In the genomic region with DNA sequence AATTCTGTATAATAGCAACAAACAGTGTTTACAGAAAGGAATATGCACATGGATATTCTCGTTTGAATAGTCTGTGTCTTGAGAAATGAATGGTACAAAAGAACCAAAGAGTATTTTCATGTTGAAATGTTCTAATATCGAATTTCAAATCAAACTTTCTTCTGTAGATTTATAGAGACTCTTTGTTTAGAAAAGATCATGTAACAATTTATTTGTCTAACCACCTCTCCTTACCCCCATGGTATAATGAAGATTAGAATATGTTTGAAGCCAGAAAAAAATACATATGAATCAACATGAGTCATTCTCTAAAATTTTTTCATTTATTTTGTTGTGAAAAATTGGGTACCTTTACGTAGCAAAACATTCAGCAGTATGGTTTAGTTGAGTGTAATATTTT, we compare ENCODE assay signal across 2 cellular contexts.
TF ChIP-seq lines count a peak whose summit lies in the region.

No MANE protein-coding gene starts in this region.

TF ChIP-seq in SK-N-SH, 30 proteins besides CTCF, POLR2A, EP300 and RAD21 (continued from another document):
- TF ChIP-seq ELF1 (IDR thresholded peaks at IDR 0.05) = no peak

TF ChIP-seq in SK-N-SH treated with all-trans-retinoic acid at 6 μM for 48 hours, 23 proteins besides CTCF, POLR2A, EP300 and RAD21 (continued from another document):
- TF ChIP-seq, protein P1, sequence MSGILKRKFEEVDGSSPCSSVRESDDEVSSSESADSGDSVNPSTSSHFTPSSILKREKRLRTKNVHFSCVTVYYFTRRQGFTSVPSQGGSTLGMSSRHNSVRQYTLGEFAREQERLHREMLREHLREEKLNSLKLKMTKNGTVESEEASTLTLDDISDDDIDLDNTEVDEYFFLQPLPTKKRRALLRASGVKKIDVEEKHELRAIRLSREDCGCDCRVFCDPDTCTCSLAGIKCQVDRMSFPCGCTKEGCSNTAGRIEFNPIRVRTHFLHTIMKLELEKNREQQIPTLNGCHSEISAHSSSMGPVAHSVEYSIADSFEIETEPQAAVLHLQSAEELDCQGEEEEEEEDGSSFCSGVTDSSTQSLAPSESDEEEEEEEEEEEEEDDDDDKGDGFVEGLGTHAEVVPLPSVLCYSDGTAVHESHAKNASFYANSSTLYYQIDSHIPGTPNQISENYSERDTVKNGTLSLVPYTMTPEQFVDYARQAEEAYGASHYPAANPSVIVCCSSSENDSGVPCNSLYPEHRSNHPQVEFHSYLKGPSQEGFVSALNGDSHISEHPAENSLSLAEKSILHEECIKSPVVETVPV (CRISPR knock-in tag; IDR thresholded peaks at IDR 0.05) = no peak
- no peak for TF ChIP-seq ZFP30 (CRISPR knock-in tag; IDR thresholded peaks at IDR 0.05)
- no peak for TF ChIP-seq ZNF565 (CRISPR knock-in tag; conservative IDR thresholded peaks at IDR 0.05; ENCODE audit: low read depth)
